In genomic region chr14:74635831-74636230, GRCh38 we compare ENCODE assay signal across 15 cellular contexts.
"Had no signal": no experiment of that assay in that cellular context is flagged by ENCODE, and none has a peak within 500 bp of the region (broad histone marks: within the 10 kb centered on the region; RNA-seq: fewer than 3 reads in every experiment).

No MANE protein-coding gene starts in this region.

- DNase-seq: activated CD4-positive, alpha-beta T cell treated with anti-CD3 and anti-CD28 coated beads for 36 hours; activated CD8-positive, alpha-beta memory T cell treated with anti-CD3 and anti-CD28 coated beads, Interleukin-2, amount 50 U/mL, for 4 hours; activated CD8-positive, alpha-beta T cell treated with anti-CD3 and anti-CD28 coated beads for 36 hours; activated naive CD4-positive, alpha-beta T cell treated with anti-CD3 and anti-CD28 coated beads for 36 hours; adrenal gland; cerebellar nuclear complex; dermis blood vessel endothelial cell; hypothalamus; occipital lobe; psoas muscle; stimulated activated CD4-positive, alpha-beta T cell treated with anti-CD3 and anti-CD28 coated beads, Interleukin-2, amount 100 ng/mL, for 48 hours; T-helper 9 cell had no signal

- H3K27me3 Mint-ChIP-seq: activated CD8-positive, alpha-beta T cell treated with anti-CD3 and anti-CD28 coated beads for 36 hours; stimulated activated naive CD8-positive, alpha-beta T cell treated with anti-CD3 and anti-CD28 coated beads, Interleukin-15, Interleukin-2, amounts not matched to agents 100 ng/mL and 50 ng/mL, for 24 hours had no signal

- H3K9me3 Mint-ChIP-seq: activated CD8-positive, alpha-beta T cell treated with anti-CD3 and anti-CD28 coated beads for 36 hours; activated naive CD4-positive, alpha-beta T cell treated with anti-CD3 and anti-CD28 coated beads for 36 hours; natural killer cell treated with Interleukin-12 subunit alpha and Interleukin-12 subunit beta and Interleukin-15 and Interleukin-18, amount 100 ng/mL, for 72 hours; stimulated activated naive CD8-positive, alpha-beta T cell treated with anti-CD3 and anti-CD28 coated beads, Interleukin-15, Interleukin-2, amounts not matched to agents 100 ng/mL and 50 ng/mL, for 24 hours had no signal

- H3K9me3 ChIP-seq: adrenal gland, psoas muscle had no signal

- H3K4me3 Mint-ChIP-seq: activated CD4-positive, alpha-beta T cell treated with anti-CD3 and anti-CD28 coated beads for 36 hours; activated CD8-positive, alpha-beta T cell treated with anti-CD3 and anti-CD28 coated beads for 36 hours; activated naive CD4-positive, alpha-beta T cell treated with anti-CD3 and anti-CD28 coated beads for 36 hours; natural killer cell treated with Interleukin-12 subunit alpha and Interleukin-12 subunit beta and Interleukin-15 and Interleukin-18, amount 100 ng/mL, for 72 hours; stimulated activated naive CD8-positive, alpha-beta T cell treated with anti-CD3 and anti-CD28 coated beads, Interleukin-15, Interleukin-2, amounts not matched to agents 100 ng/mL and 50 ng/mL, for 24 hours had no signal

- H3K4me3 ChIP-seq: adrenal gland, psoas muscle had no signal

- H3K36me3 Mint-ChIP-seq: natural killer cell treated with Interleukin-12 subunit alpha and Interleukin-12 subunit beta and Interleukin-15 and Interleukin-18, amount 100 ng/mL, for 72 hours had no signal

- H3K4me1 ChIP-seq: adrenal gland, psoas muscle had no signal

- H3K27ac Mint-ChIP-seq: activated CD4-positive, alpha-beta T cell treated with anti-CD3 and anti-CD28 coated beads for 36 hours; activated CD8-positive, alpha-beta T cell treated with anti-CD3 and anti-CD28 coated beads for 36 hours; activated naive CD4-positive, alpha-beta T cell treated with anti-CD3 and anti-CD28 coated beads for 36 hours; natural killer cell treated with Interleukin-12 subunit alpha and Interleukin-12 subunit beta and Interleukin-15 and Interleukin-18, amount 100 ng/mL, for 72 hours; stimulated activated naive CD8-positive, alpha-beta T cell treated with anti-CD3 and anti-CD28 coated beads, Interleukin-15, Interleukin-2, amounts not matched to agents 100 ng/mL and 50 ng/mL, for 24 hours had no signal

- H3K4me1 Mint-ChIP-seq: activated CD4-positive, alpha-beta T cell treated with anti-CD3 and anti-CD28 coated beads for 36 hours had no signal

- H3K36me3 ChIP-seq: adrenal gland had no signal

- H3K27me3 ChIP-seq: adrenal gland had no signal

- ATAC-seq: activated CD4-positive, alpha-beta T cell treated with anti-CD3 and anti-CD28 coated beads for 36 hours; activated CD8-positive, alpha-beta T cell treated with anti-CD3 and anti-CD28 coated beads for 36 hours; natural killer cell treated with Interleukin-12 subunit alpha and Interleukin-12 subunit beta and Interleukin-15 and Interleukin-18, amount 100 ng/mL, for 72 hours; psoas muscle; sciatic nerve had no signal

- H3K27ac ChIP-seq: adrenal gland, psoas muscle had no signal
